In genomic region chr9:126067031-126067734, GRCh38 we compare ENCODE assay signal across 30 cellular contexts.
"Had no signal": no experiment of that assay in that cellular context is flagged by ENCODE, and none has a peak within 500 bp of the region (broad histone marks: within the 10 kb centered on the region; RNA-seq: fewer than 3 reads in every experiment).

No MANE protein-coding gene starts in this region.

- FAIRE-seq: pancreas had no signal

- H3K36me3 ChIP-seq: neural progenitor cell, pancreas, right lobe of liver, spleen, suprapubic skin, tibial artery, transverse colon, upper lobe of right lung, uterus had no signal

- DNase-seq: naive thymus-derived CD4-positive, alpha-beta T cell; natural killer cell; occipital lobe; pancreas; psoas muscle; right cardiac atrium; right lobe of liver; spleen; stimulated activated CD4-positive, alpha-beta T cell treated with anti-CD3 and anti-CD28 coated beads, Interleukin-12 subunit alpha, Interleukin-12 subunit beta, amount 100 ng/mL, for 4 hours; stimulated activated CD4-positive, alpha-beta T cell treated with anti-CD3 and anti-CD28 coated beads, Interleukin-1b, Interleukin-23, amount 100 ng/mL, for 48 hours; stimulated activated CD4-positive, alpha-beta T cell treated with anti-CD3 and anti-CD28 coated beads, Interleukin-4, amount 100 ng/mL, for 1 hour; stimulated activated CD4-positive, alpha-beta T cell treated with anti-CD3 and anti-CD28 coated beads, Interleukin-4, amount 100 ng/mL, for 4 hours; stimulated activated CD8-positive, alpha-beta memory T cell treated with anti-CD3 and anti-CD28 coated beads, Interleukin-4, amount 100 ng/mL, for 48 hours; stimulated activated naive CD4-positive, alpha-beta T cell; stimulated activated naive CD8-positive, alpha-beta T cell treated with anti-CD3 and anti-CD28 coated beads, Interleukin-15, amount 100 ng/mL, for 72 hours; stimulated activated naive CD8-positive, alpha-beta T cell treated with anti-CD3 and anti-CD28 coated beads, Interleukin-15, Interleukin-2, amounts not matched to agents 100 U/mL and 50 U/mL, for 24 hours; substantia nigra; testis; tibial artery; transverse colon; upper lobe of right lung; uterus had no signal

- H3K4me2 ChIP-seq: neural progenitor cell, smooth muscle cell had no signal

- H3K9ac ChIP-seq: neural progenitor cell had no signal

- ATAC-seq: naive thymus-derived CD4-positive, alpha-beta T cell; natural killer cell; pancreas; psoas muscle; right cardiac atrium; right lobe of liver; stimulated activated memory B cell treated with anti-CD40 and anti-IgM and Interleukin-4, amounts not matched to agents 10 μg/mL and 1 μg/mL and 100 μg/mL, for 72 hours; stimulated activated naive CD8-positive, alpha-beta T cell treated with anti-CD3 and anti-CD28 coated beads, Interleukin-15, amount 100 ng/mL, for 72 hours; stimulated activated naive CD8-positive, alpha-beta T cell treated with anti-CD3 and anti-CD28 coated beads, Interleukin-15, Interleukin-2, amounts not matched to agents 100 U/mL and 50 U/mL, for 24 hours; upper lobe of right lung had no signal

- H3K4me1 Mint-ChIP-seq: natural killer cell; nephron; stimulated activated memory B cell treated with anti-CD40 and anti-IgM and Interleukin-4, amounts not matched to agents 10 μg/mL and 1 μg/mL and 100 μg/mL, for 72 hours; stimulated activated naive CD8-positive, alpha-beta T cell treated with anti-CD3 and anti-CD28 coated beads, Interleukin-15, amount 100 ng/mL, for 72 hours had no signal

- H3K4me3 Mint-ChIP-seq: naive thymus-derived CD4-positive, alpha-beta T cell; natural killer cell; nephron; neural progenitor cell; stimulated activated memory B cell treated with anti-CD40 and anti-IgM and Interleukin-4, amounts not matched to agents 10 μg/mL and 1 μg/mL and 100 μg/mL, for 72 hours; stimulated activated naive CD8-positive, alpha-beta T cell treated with anti-CD3 and anti-CD28 coated beads, Interleukin-15, amount 100 ng/mL, for 72 hours; type B pancreatic cell had no signal

- H3K27ac Mint-ChIP-seq: naive thymus-derived CD4-positive, alpha-beta T cell; natural killer cell; nephron; neural progenitor cell; progenitor cell of endocrine pancreas; stimulated activated memory B cell treated with anti-CD40 and anti-IgM and Interleukin-4, amounts not matched to agents 10 μg/mL and 1 μg/mL and 100 μg/mL, for 72 hours; type B pancreatic cell had no signal

- H3K4me3 ChIP-seq: neural progenitor cell, pancreas, psoas muscle, right lobe of liver, skin epidermis, smooth muscle cell, spleen, suprapubic skin, testis, tibial artery, transverse colon, upper lobe of right lung, uterus had no signal

- H3K9me3 ChIP-seq: pancreas, right lobe of liver, spleen, suprapubic skin, testis, tibial artery, transverse colon, upper lobe of right lung, uterus had no signal

- H3K9me3 Mint-ChIP-seq: naive thymus-derived CD4-positive, alpha-beta T cell; natural killer cell; nephron; neural progenitor cell; stimulated activated memory B cell treated with anti-CD40 and anti-IgM and Interleukin-4, amounts not matched to agents 10 μg/mL and 1 μg/mL and 100 μg/mL, for 72 hours; stimulated activated naive CD8-positive, alpha-beta T cell treated with anti-CD3 and anti-CD28 coated beads, Interleukin-15, amount 100 ng/mL, for 72 hours; type B pancreatic cell had no signal

- H3K27me3 ChIP-seq: neural progenitor cell, pancreas, right lobe of liver, testis, transverse colon, uterus had no signal

- H2AFZ ChIP-seq: neural progenitor cell had no signal

- H3K27ac ChIP-seq: neural progenitor cell, pancreas, psoas muscle, right lobe of liver, skin epidermis, spleen, suprapubic skin, testis, tibial artery, transverse colon, upper lobe of right lung, uterus had no signal

- H3K36me3 Mint-ChIP-seq: naive thymus-derived CD4-positive, alpha-beta T cell; natural killer cell; neural progenitor cell; stimulated activated memory B cell treated with anti-CD40 and anti-IgM and Interleukin-4, amounts not matched to agents 10 μg/mL and 1 μg/mL and 100 μg/mL, for 72 hours; type B pancreatic cell had no signal

- H3K4me1 ChIP-seq: pancreas, psoas muscle, right lobe of liver, spleen, suprapubic skin, testis, tibial artery, transverse colon, upper lobe of right lung, uterus had no signal
